Comparison of ENCODE assay signal across 22 cellular contexts in the genomic region with DNA sequence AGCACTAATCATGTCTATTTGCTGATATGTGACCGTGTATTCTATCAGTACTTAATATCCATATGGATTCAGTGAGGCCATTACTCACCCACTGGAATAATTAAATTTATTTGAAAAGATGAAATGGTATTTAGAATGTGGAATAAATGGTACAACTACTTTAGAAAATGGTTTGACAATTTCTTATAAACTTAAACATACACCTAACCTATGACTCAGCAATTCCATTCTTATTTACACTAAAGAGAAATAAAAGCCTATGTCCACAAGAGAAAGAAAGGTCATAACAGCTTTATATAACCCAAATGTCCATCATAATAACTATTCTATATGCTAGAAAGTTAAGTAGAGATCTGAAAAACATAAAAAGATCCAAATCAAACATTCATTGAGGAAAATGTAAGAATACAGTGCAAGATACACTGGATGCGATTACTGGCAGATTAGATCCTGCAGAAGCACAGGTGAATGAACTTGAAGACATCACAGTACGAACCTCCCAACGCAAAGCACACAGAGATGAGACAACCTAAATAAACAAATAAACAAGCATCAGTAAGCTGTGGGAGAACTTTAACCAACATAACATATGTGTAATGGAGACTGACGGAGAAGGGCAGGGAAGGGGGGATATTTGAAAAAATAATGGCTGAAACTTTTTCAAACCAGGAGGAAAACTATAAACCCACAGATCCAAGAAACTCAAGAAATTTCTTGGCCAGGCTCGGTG. TPM values are rescaled to one million over a fixed set of nuclear protein-coding genes. Genes with fewer than 3 reads are reported as not detected.
DNase-seq lines count a peak whose midpoint lies in the region; ATAC-seq and TF ChIP-seq lines count a peak whose summit lies in the region.
"Had no signal": no experiment of that assay in that cellular context is flagged by ENCODE, and none has a peak within 500 bp of the region (broad histone marks: within the 10 kb centered on the region; RNA-seq: fewer than 3 reads in every experiment).

No MANE protein-coding gene starts in this region.

- H2AK9ac ChIP-seq in IMR-90 (replicated peaks; ENCODE audit: low read depth, low read length, poor library complexity): no peak overlapping the region

- H3K4me1 ChIP-seq in IMR-90 (ENCODE audit: control insufficient read depth, insufficient read depth, low read length): peaks cover under 1% of the 10 kb centered on the region; the same call in 1 of the 2 replicates
- peaks cover 45% of the 10 kb centered on the region for H3K4me1 ChIP-seq in PC-9 (replicated peaks; ENCODE audit: insufficient read depth)
- H3K4me1 ChIP-seq in osteoblast (ENCODE audit: insufficient read depth, low read length): peaks cover 3% of the 10 kb centered on the region

- no peaks in the 10 kb centered on the region for H3K27me3 ChIP-seq in IMR-90 (ENCODE audit: control insufficient read depth, insufficient read depth, low read length)
- H3K27me3 ChIP-seq in PC-9 (ENCODE audit: insufficient read depth, low read depth): no peaks in the 10 kb centered on the region
- H3K27me3 ChIP-seq in osteoblast (ENCODE audit: insufficient read depth, low read length): no peaks in the 10 kb centered on the region

- no peak overlapping the region for H4K91ac ChIP-seq in IMR-90 (ENCODE audit: insufficient read depth, low read depth, low read length)

- peaks cover 28 to 78% of the 10 kb centered on the region in 2 experiments for H3K79me1 ChIP-seq in IMR-90 (ENCODE audit: low read depth in 1 of 2, low read length in 2 of 2)

- H3K14ac ChIP-seq in IMR-90 (replicated peaks; ENCODE audit: low read depth, low read length): 0 out of 2 replicates have a peak overlapping the region, but pooled peaks have one; percentile 2

- no peak for TF ChIP-seq RAD21 in IMR-90 (IDR thresholded peaks at IDR 0.05; ENCODE audit: low read length)

- H2BK15ac ChIP-seq in IMR-90 (ENCODE audit: low read depth, low read length): no peak overlapping the region

- in situ Hi-C loops in IMR-90 (cut with MboI; ENCODE audit: low sequenced_read_pairs): no loop called here

- whole genome bisulfite sequencing in IMR-90 (ENCODE audit: extremely low coverage in 2 of 2, insufficient read length in 1 of 2), 2 experiments: 100% methylated on average over 1 of the region's 6 CpGs; no CpG with 5 or more reads in 1 of the 2 experiments

- peaks cover 21% of the 10 kb centered on the region for H3K9me1 ChIP-seq in IMR-90 (ENCODE audit: insufficient read depth, low read length)

- no peak overlapping the region for H3K4ac ChIP-seq in IMR-90 (ENCODE audit: low read depth, low read length)

- TF ChIP-seq CTCF in IMR-90 (conservative IDR thresholded peaks at IDR 0.05; ENCODE audit: low read depth, low read length) (no peak), PC-9 (conservative IDR thresholded peaks at IDR 0.05) (no peak), osteoblast (IDR thresholded peaks at IDR 0.05; ENCODE audit: extremely low read depth, low read depth, low read length) (no peak)

- no peak overlapping the region for H4K8ac ChIP-seq in IMR-90 (ENCODE audit: low read depth in 2 of 2, low read length in 2 of 2)

- CTCF ChIA-PET in IMR-90 (lab: Yijun Ruan, JAX) (interaction anchor here (0.8 kb wide), 1 partner anchor 94 kb away, joined by 3 read pairs; no protein-coding TSS in a partner anchor), PC-9 (lab: Charles Lee) (no interaction called here)

- H3K4me2 ChIP-seq in IMR-90 (ENCODE audit: low read depth, low read length): no peak overlapping the region
- no peak overlapping the region for H3K4me2 ChIP-seq in PC-9
- H3K4me2 ChIP-seq in osteoblast (ENCODE audit: insufficient read depth, low read length): no peak overlapping the region

- no peak overlapping the region for H4K5ac ChIP-seq in IMR-90 (ENCODE audit: low read depth, low read length)

- H3K79me2 ChIP-seq in PC-9 (ENCODE audit: low read depth): peaks cover 92% of the 10 kb centered on the region
- peaks cover 40% of the 10 kb centered on the region for H3K79me2 ChIP-seq in osteoblast (ENCODE audit: insufficient read depth, low read length)

- no peak overlapping the region for H3K4me3 ChIP-seq in IMR-90 (ENCODE audit: insufficient read depth, low read depth, low read length)
- no peak overlapping the region for H3K4me3 ChIP-seq in PC-9
- no peak overlapping the region for H3K4me3 ChIP-seq in osteoblast (ENCODE audit: insufficient read depth, low read length)
- H3K4me3 ChIP-seq: SK-N-MC had no signal

- no peak overlapping the region for H2AK5ac ChIP-seq in IMR-90 (ENCODE audit: low read depth, low read length)

- H3K9me2 ChIP-seq in PC-9 (ENCODE audit: insufficient read depth): no peaks in the 10 kb centered on the region

- DNase-seq in IMR-90 (no peak), PC-9 (no peak), left colon (no peak), osteoblast (ENCODE audit: insufficient read length, low spot score, missing footprints) (peak; percentile 78), NOMO-1 treated with dmso at 0.1 percent for 144 hours (lab: John Stamatoyannopoulos, UW; ENCODE audit: unreplicated experiment) (no peak), HUDEP-2 (lab: John Stamatoyannopoulos, UW; ENCODE audit: unreplicated experiment in 76 of 76) (no peak), NCI-H1436 (lab: John Stamatoyannopoulos, UW) (no peak)
- DNase-seq: C1 segment of cervical spinal cord; CD8-positive, alpha-beta T cell; DMS 273 treated with DMSO at 0.1 percent for 48 hours; DND-41; H9; Kasumi-1; MV-4-11; NCI-H1105 treated with DMSO at 0.1 percent for 48 hours; NCI-H2029; NCI-H446 treated with DMSO at 0.1 percent for 48 hours; NCI-H526; NCI-H82; NK-92 treated with Interleukin-12 subunit alpha and Interleukin-12 subunit beta, amount 100 ng/mL, for 24 hours; SIG-M5 had no signal

- no peak overlapping the region for H3K56ac ChIP-seq in IMR-90 (ENCODE audit: extremely low read depth, insufficient read depth, low read length)

- POLR2A ChIA-PET in IMR-90 (lab: Charles Lee; ENCODE audit: unreplicated experiment): interaction anchor here (0.6 kb wide), 1 partner anchor 722 kb away, joined by 3 read pairs; no protein-coding TSS in a partner anchor
- POLR2A ChIA-PET in PC-9 (lab: Charles Lee; ENCODE audit: unreplicated experiment): interaction anchor here (0.6 kb wide), 2 partner anchors 32 to 254 kb away, joined by 10 to 34 read pairs; no protein-coding TSS in a partner anchor

- no peak overlapping the region for H3K9ac ChIP-seq in IMR-90 (ENCODE audit: low read depth, low read length)

- ATAC-seq in IMR-90 (ENCODE audit: low read depth) (no peak), left colon (peak; percentile 37)
- ATAC-seq: CD8-positive, alpha-beta T cell had no signal

- peak overlapping the region; percentile 20 for H2BK5ac ChIP-seq in IMR-90 (ENCODE audit: low read depth, low read length, poor library complexity, severe bottlenecking)

- H3K27ac ChIP-seq in IMR-90 (ENCODE audit: insufficient read depth, low read length) (no peak overlapping the region), PC-9 (peak overlapping the region; percentile 33), osteoblast (ENCODE audit: low read depth, low read length) (no peak overlapping the region)
- H3K27ac ChIP-seq: SK-N-MC had no signal

- dilution Hi-C loops in IMR-90 (cut with HindIII; ENCODE audit: low sequenced_read_pairs, unreplicated experiment): no loop called here

- no peak overlapping the region for H3K18ac ChIP-seq in IMR-90 (ENCODE audit: low read depth, low read length)

- H3K23ac ChIP-seq in IMR-90 (ENCODE audit: low read depth, low read length): peak overlapping the region; percentile 10; the same call in 1 of the 2 replicates

- H3K9me3 ChIP-seq in IMR-90 (ENCODE audit: control insufficient read depth, insufficient read depth, low read length): peaks cover 4% of the 10 kb centered on the region; the same call in 1 of the 2 replicates
- H3K9me3 ChIP-seq in PC-9 (ENCODE audit: insufficient read depth, low read depth): peaks cover 4% of the 10 kb centered on the region; the same call in 1 of the 2 replicates
- no peaks in the 10 kb centered on the region for H3K9me3 ChIP-seq in osteoblast (ENCODE audit: low read depth, low read length)

- H2BK120ac ChIP-seq in IMR-90 (ENCODE audit: low read depth, low read length): no peak overlapping the region

- no peak overlapping the region for H2BK20ac ChIP-seq in IMR-90 (ENCODE audit: low read depth, low read length)

- peaks cover 26% of the 10 kb centered on the region; the same call in 1 of the 2 replicates for H4K20me1 ChIP-seq in IMR-90 (ENCODE audit: insufficient read depth, low read length)
- peaks cover 46% of the 10 kb centered on the region for H4K20me1 ChIP-seq in PC-9 (ENCODE audit: insufficient read depth)
- H4K20me1 ChIP-seq in osteoblast (ENCODE audit: insufficient read depth, low read length): peaks cover 44% of the 10 kb centered on the region

- H3F3A ChIP-seq in PC-9 (ENCODE audit: insufficient read depth, low read depth): peaks cover 49% of the 10 kb centered on the region

- H2AFZ ChIP-seq in IMR-90 (replicated peaks; ENCODE audit: low read length, poor library complexity) (no peak overlapping the region), PC-9 (no peak overlapping the region), osteoblast (ENCODE audit: low read length) (no peak overlapping the region)

- BruUV-seq in IMR-90 (replicated peaks; lab: Mats Ljungman, UMichigan) (no TSS peak), PC-9 (replicated peaks; lab: Mats Ljungman, UMichigan) (no TSS peak)

- peaks cover 34% of the 10 kb centered on the region for H3K36me3 ChIP-seq in IMR-90 (ENCODE audit: control insufficient read depth, insufficient read depth, low read length)
- H3K36me3 ChIP-seq in PC-9 (ENCODE audit: low read depth): peaks cover 49% of the 10 kb centered on the region
- peaks cover 43% of the 10 kb centered on the region for H3K36me3 ChIP-seq in osteoblast (ENCODE audit: insufficient read depth, low read length)

- TF ChIP-seq POLR2A in IMR-90 (IDR thresholded peaks at IDR 0.05; ENCODE audit: low read depth, low read length): no peak

- intact Hi-C loops in IMR-90 (cut with micrococcal nuclease): no loop called here
- intact Hi-C loops in PC-9 (cut with micrococcal nuclease; ENCODE audit: unreplicated experiment): loop anchor here (5.0 kb wide), 1 partner anchor 93 kb away; no protein-coding TSS in a partner anchor
- intact Hi-C loops in left colon (cut with DNase I, micrococcal nuclease): no loop called here

TF ChIP-seq in IMR-90, 13 proteins besides CTCF, POLR2A, EP300 and RAD21 (continues in another document):
- no peak for TF ChIP-seq RFX5 (IDR thresholded peaks at IDR 0.05; ENCODE audit: low read depth, low read length)
- TF ChIP-seq BHLHE40 (IDR thresholded peaks at IDR 0.05; ENCODE audit: low read depth, low read length): no peak
- TF ChIP-seq CHD1 (IDR thresholded peaks at IDR 0.05; ENCODE audit: low read depth, low read length): no peak

RNA-seq across cellular contexts. Expression of a gene that starts 51.9 kb away (rescaled TPM):
- total RNA-seq in IMR-90 (2012; rRNA removed) (58.9 and 64.3 TPM in 2 replicates), PC-9 (2021) (111 and 143 TPM in 2 replicates), left colon (10 to 100 TPM; 56.9 to 62.3 TPM), osteoblast (67.3 and 88.1 TPM in 2 replicates)
- 75.6 and 79.2 TPM in 2 replicates for polyA plus RNA-seq in IMR-90 (2012; rRNA removed)
- polyA plus RNA-seq in IMR-90 (2012; cell fraction: cytosol; rRNA removed): 45.5 and 62.9 TPM in 2 replicates
- 103 and 160 TPM in 2 replicates for polyA plus RNA-seq in IMR-90 (2012; cell fraction: nucleus; rRNA removed; ENCODE audit: low replicate concordance)
